In the genomic region with DNA sequence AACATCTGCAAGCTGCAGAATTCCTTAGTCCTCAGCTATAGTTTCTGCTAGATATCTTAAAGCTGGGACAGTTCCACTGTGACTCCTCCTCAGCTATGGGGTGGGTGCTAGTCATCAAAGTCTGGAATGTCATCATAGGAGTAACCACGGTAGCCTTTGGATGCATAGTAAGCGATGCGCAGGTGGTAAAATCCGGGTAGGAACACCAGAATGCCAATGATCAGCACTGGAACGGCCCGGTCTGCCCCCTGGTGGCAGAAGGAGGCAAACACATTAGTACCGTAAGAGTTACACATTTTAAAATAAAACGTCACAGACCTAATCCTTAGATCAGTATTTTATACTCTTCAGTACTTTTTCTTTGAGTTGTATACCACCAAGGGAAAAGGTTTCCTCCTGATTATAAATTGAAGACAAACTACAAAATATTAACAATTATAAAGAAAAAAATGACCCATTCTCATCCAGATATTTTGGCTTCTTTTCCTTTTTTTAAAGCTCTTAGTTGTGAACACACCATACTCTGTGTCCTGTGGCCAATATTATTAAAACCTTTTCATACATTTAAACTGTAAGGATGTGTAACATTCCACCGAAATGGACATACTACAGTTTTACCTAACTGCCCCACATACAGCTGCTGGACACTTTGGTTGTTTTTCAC, we compare ENCODE assay signal across 8 cellular contexts. TPM values are rescaled to one million over a fixed set of nuclear protein-coding genes. Genes with fewer than 3 reads are reported as not detected.
DNase-seq lines count a peak whose midpoint lies in the region; ATAC-seq lines count a peak whose summit lies in the region.

No MANE protein-coding gene starts in this region.

- no peaks in the 10 kb centered on the region for H3K4me1 ChIP-seq in mesodermal cell (ENCODE audit: control insufficient read depth, insufficient read depth, low read length, poor library complexity, severe bottlenecking)

- H3K9me3 Mint-ChIP-seq in activated CD8-positive, alpha-beta T cell treated with anti-CD3 and anti-CD28 coated beads, Interleukin-2, amount 10 ng/mL, durations not matched to agents 7 days and 5 days (ENCODE audit: insufficient read depth), result no peaks in the 10 kb centered on the region
- H3K9me3 Mint-ChIP-seq in effector memory CD8-positive, alpha-beta T cell, result no peaks in the 10 kb centered on the region

- ATAC-seq in HG02798 (IDR thresholded peaks at IDR 0.05; ENCODE audit: poor library complexity, unreplicated experiment), result peak; percentile 66
- peak; percentile 84 for ATAC-seq in activated CD8-positive, alpha-beta T cell treated with anti-CD3 and anti-CD28 coated beads, Interleukin-2, amount 10 ng/mL, durations not matched to agents 7 days and 5 days
- peak; percentile 85 for ATAC-seq in effector memory CD8-positive, alpha-beta T cell (replicated peaks)
- ATAC-seq in GM19452 (IDR thresholded peaks at IDR 0.05; ENCODE audit: unreplicated experiment), result no peak

- peaks cover 57% of the 10 kb centered on the region for H3K36me3 Mint-ChIP-seq in activated CD8-positive, alpha-beta T cell treated with anti-CD3 and anti-CD28 coated beads, Interleukin-2, amount 10 ng/mL, durations not matched to agents 7 days and 5 days (ENCODE audit: low read depth)
- peaks cover 65% of the 10 kb centered on the region for H3K36me3 Mint-ChIP-seq in effector memory CD8-positive, alpha-beta T cell (ENCODE audit: insufficient read depth)

- H3K27ac ChIP-seq in mesodermal cell (ENCODE audit: low read depth, low read length, severe bottlenecking), result peak overlapping the region; percentile 33

- peaks cover 8% of the 10 kb centered on the region for H3K4me1 Mint-ChIP-seq in activated CD8-positive, alpha-beta T cell treated with anti-CD3 and anti-CD28 coated beads, Interleukin-2, amount 10 ng/mL, durations not matched to agents 7 days and 5 days (ENCODE audit: low read depth)
- peaks cover 8 to 10% of the 10 kb centered on the region in 2 donors for H3K4me1 Mint-ChIP-seq in effector memory CD8-positive, alpha-beta T cell (ENCODE audit: low read depth in 2 of 2)

- H3K9me3 ChIP-seq in mesodermal cell (ENCODE audit: control insufficient read depth, low read length), result no peaks in the 10 kb centered on the region

- POLR2A ChIA-PET in activated CD8-positive, alpha-beta T cell treated with anti-CD3 and anti-CD28 coated beads, Interleukin-2, amount 10 ng/mL, durations not matched to agents 7 days and 5 days (lab: Charles Lee), result interaction anchor here (0.8 to 1.7 kb wide), 2 partner anchors 44 to 46 kb away, joined by 4 to 9 read pairs; no protein-coding TSS in a partner anchor

- H3K36me3 ChIP-seq in mesodermal cell (ENCODE audit: control insufficient read depth, insufficient read depth, low read length), result peaks cover 83% of the 10 kb centered on the region

- H3K27ac Mint-ChIP-seq in activated CD8-positive, alpha-beta T cell treated with anti-CD3 and anti-CD28 coated beads, Interleukin-2, amount 10 ng/mL, durations not matched to agents 7 days and 5 days, result no peak overlapping the region
- peak overlapping the region; percentile 48 to 74 for H3K27ac Mint-ChIP-seq in effector memory CD8-positive, alpha-beta T cell

- no peak overlapping the region for H3K4me3 ChIP-seq in mesodermal cell (ENCODE audit: extremely low read depth, insufficient read depth, low read length, poor library complexity, severe bottlenecking)

- H3K27me3 Mint-ChIP-seq in activated CD8-positive, alpha-beta T cell treated with anti-CD3 and anti-CD28 coated beads, Interleukin-2, amount 10 ng/mL, durations not matched to agents 7 days and 5 days (ENCODE audit: low read depth), result no peaks in the 10 kb centered on the region
- no peaks in the 10 kb centered on the region for H3K27me3 Mint-ChIP-seq in effector memory CD8-positive, alpha-beta T cell

- peak; percentile 52 for DNase-seq in DMS114 treated with DMSO at 0.1 percent for 48 hours (lab: John Stamatoyannopoulos, UW; ENCODE audit: unreplicated experiment)
- peak; percentile 71 for DNase-seq in NCI-H748 treated with DMSO at 0.1 percent for 48 hours (lab: John Stamatoyannopoulos, UW)
- peak; percentile 79 for DNase-seq in activated CD8-positive, alpha-beta T cell treated with anti-CD3 and anti-CD28 coated beads, Interleukin-2, amount 10 ng/mL, durations not matched to agents 7 days and 5 days
- peak; percentile 73 for DNase-seq in effector memory CD8-positive, alpha-beta T cell
- DNase-seq in stimulated activated CD8-positive, alpha-beta memory T cell treated with anti-CD3 and anti-CD28 coated beads, Interleukin-4, amount 100 ng/mL, for 24 hours (ENCODE audit: low read depth), result peak; percentile 62

- WGBS in mesodermal cell (ENCODE audit: insufficient coverage in 2 of 2), 2 experiments, result 28 to 35% methylated on average over 7 to 8 of the region's 9 CpGs

- no peak overlapping the region for H3K4me3 Mint-ChIP-seq in activated CD8-positive, alpha-beta T cell treated with anti-CD3 and anti-CD28 coated beads, Interleukin-2, amount 10 ng/mL, durations not matched to agents 7 days and 5 days
- H3K4me3 Mint-ChIP-seq in effector memory CD8-positive, alpha-beta T cell, result no peak overlapping the region

- CTCF ChIA-PET in activated CD8-positive, alpha-beta T cell treated with anti-CD3 and anti-CD28 coated beads, Interleukin-2, amount 10 ng/mL, durations not matched to agents 7 days and 5 days (lab: Charles Lee), result interaction anchor here (0.7 to 4.7 kb wide), 52 partner anchors 9 to 360 kb away, joined by 3 to 139 read pairs (median 5); a partner anchor contains a TSS

RNA-seq across cellular contexts. Expression of a gene that starts 12.1 kb away (rescaled TPM):
- 10 to 100 TPM; 76.7 to 77.9 TPM for total RNA-seq in activated CD8-positive, alpha-beta T cell treated with anti-CD3 and anti-CD28 coated beads, Interleukin-2, amount 10 ng/mL, durations not matched to agents 7 days and 5 days
- 110 TPM for polyA plus RNA-seq in mesodermal cell (2013, experiment 1 of 2)
- 114 TPM for polyA plus RNA-seq in mesodermal cell (2013, experiment 2 of 2)

RNA-seq across cellular contexts. Expression of a gene that starts 18.9 kb away (rescaled TPM):
- 100 to 1,000 TPM; 607 to 613 TPM for total RNA-seq in activated CD8-positive, alpha-beta T cell treated with anti-CD3 and anti-CD28 coated beads, Interleukin-2, amount 10 ng/mL, durations not matched to agents 7 days and 5 days
- polyA plus RNA-seq in mesodermal cell (2013, experiment 1 of 2), result 144 TPM
- 143 TPM for polyA plus RNA-seq in mesodermal cell (2013, experiment 2 of 2)

RNA-seq across cellular contexts. Expression of a gene that starts 26.0 kb away (rescaled TPM):
- total RNA-seq in activated CD8-positive, alpha-beta T cell treated with anti-CD3 and anti-CD28 coated beads, Interleukin-2, amount 10 ng/mL, durations not matched to agents 7 days and 5 days, result 10 to 100 TPM; 56.2 to 58.3 TPM
- 32.3 TPM for polyA plus RNA-seq in mesodermal cell (2013, experiment 1 of 2)
- 27.7 TPM for polyA plus RNA-seq in mesodermal cell (2013, experiment 2 of 2)
